In the genomic region with DNA sequence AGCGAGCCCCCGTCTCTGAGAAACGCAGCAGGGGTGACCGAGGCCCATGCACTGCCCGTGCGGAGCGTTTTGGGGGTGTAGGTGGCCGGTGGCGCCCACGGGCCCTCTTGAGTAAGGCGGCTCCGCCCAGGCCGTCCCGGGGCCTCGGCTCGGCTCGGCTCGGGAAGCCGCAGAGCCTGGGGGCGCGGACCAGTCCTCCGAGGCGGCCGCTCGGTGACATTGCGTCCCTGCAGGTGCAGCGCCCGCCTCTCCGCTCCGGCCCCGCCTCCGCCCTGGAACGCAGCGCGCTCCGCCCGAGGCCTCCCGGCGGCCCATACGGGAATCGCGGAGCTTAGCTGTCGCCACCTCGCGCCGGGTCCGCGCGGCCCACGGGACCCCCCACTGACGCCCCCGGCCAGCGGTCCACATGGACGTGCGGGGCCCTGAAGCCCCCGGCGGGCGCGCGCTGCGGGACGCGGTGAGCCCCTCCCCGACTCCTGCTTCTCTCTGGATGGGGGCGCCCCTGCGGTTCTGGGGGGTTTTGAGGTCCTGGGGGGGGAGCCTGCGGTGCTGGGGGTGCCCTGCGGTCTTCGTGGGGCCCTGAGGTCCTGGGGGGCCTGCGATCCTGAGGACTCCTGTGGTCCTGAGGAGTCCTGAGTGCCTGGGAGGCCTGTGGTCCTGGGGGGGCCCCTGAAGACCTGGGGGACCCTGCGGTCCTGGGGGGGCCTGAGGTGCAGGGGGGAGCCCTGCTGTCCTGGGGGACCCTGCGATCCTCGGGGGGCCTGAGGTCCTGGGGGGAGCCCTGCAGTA, we compare ENCODE assay signal across 1 cellular context.
TF ChIP-seq lines count a peak whose summit lies in the region.

A gene (plus strand): TSS at position 314 of the 789 bp plus-strand sequence. CDS start 93 bp downstream, at position 407.

TF ChIP-seq in HepG2, 621 proteins besides CTCF, POLR2A, EP300 and RAD21 (continued from another document and continues in another):
- TF ChIP-seq ZNF34 (CRISPR knock-in tag; IDR thresholded peaks at IDR 0.05; ENCODE audit: borderline replicate concordance) (peak; percentile 64; the same call in 1 of the 2 replicates), SMAD3 (CRISPR knock-in tag; IDR thresholded peaks at IDR 0.05) (no peak), ZFP82 (CRISPR knock-in tag; IDR thresholded peaks at IDR 0.05; ENCODE audit: borderline replicate concordance) (peak; percentile 63; the same call in 1 of the 2 replicates), IRX3 (CRISPR knock-in tag; IDR thresholded peaks at IDR 0.05; ENCODE audit: borderline replicate concordance, low read depth) (no peak), ZNF326 (CRISPR knock-in tag; IDR thresholded peaks at IDR 0.05; ENCODE audit: borderline replicate concordance) (no peak), ZNF644 (CRISPR knock-in tag; IDR thresholded peaks at IDR 0.05; ENCODE audit: low read depth) (no peak), CHD2 (IDR thresholded peaks at IDR 0.05; ENCODE audit: low read depth, low read length) (peak; percentile 43; the same call in 1 of the 2 replicates), NFE2 (CRISPR knock-in tag; IDR thresholded peaks at IDR 0.05) (no peak), WIZ (CRISPR knock-in tag; IDR thresholded peaks at IDR 0.05) (no peak), POGZ (CRISPR knock-in tag; IDR thresholded peaks at IDR 0.05) (no peak; the same call in 1 of the 2 replicates), MAFF (IDR thresholded peaks at IDR 0.05; ENCODE audit: low read depth, low read length) (no peak), REXO4 (CRISPR knock-in tag; IDR thresholded peaks at IDR 0.05; ENCODE audit: borderline replicate concordance) (no peak), FOXA3 (CRISPR knock-in tag; IDR thresholded peaks at IDR 0.05) (peak; percentile 25; the same call in 1 of the 2 replicates), ZBTB7A (CRISPR knock-in tag; IDR thresholded peaks at IDR 0.05) (peak; percentile 89), ZNF331 (CRISPR knock-in tag; IDR thresholded peaks at IDR 0.05) (peak; percentile 77), GATA4 (IDR thresholded peaks at IDR 0.05; ENCODE audit: borderline replicate concordance, low read depth) (no peak), ARNT (IDR thresholded peaks at IDR 0.05) (no peak), KLF12 (CRISPR knock-in tag; IDR thresholded peaks at IDR 0.05; ENCODE audit: borderline replicate concordance) (peak; percentile 18; the same call in 1 of the 2 replicates), ZSCAN25 (CRISPR knock-in tag; IDR thresholded peaks at IDR 0.05) (no peak; the same call in none of the 2 replicates), ZNF709 (CRISPR knock-in tag; IDR thresholded peaks at IDR 0.05) (0 out of 2 replicates have a peak, but pooled peaks have one; percentile 61), ZNF430 (CRISPR knock-in tag; IDR thresholded peaks at IDR 0.05) (no peak), ATRX (CRISPR knock-in tag; IDR thresholded peaks at IDR 0.05; ENCODE audit: borderline replicate concordance) (no peak), KMT2A (CRISPR knock-in tag; IDR thresholded peaks at IDR 0.05) (peak; percentile 72; the same call in 1 of the 2 replicates), GLI4 (CRISPR knock-in tag; IDR thresholded peaks at IDR 0.05; ENCODE audit: borderline replicate concordance) (no peak; the same call in 1 of the 2 replicates), TCF7L2 (IDR thresholded peaks at IDR 0.05; ENCODE audit: low read depth, low read length) (no peak), KDM2A (CRISPR knock-in tag; IDR thresholded peaks at IDR 0.05; ENCODE audit: borderline replicate concordance, low read depth) (peak; percentile 47; the same call in 1 of the 2 replicates), ZNF484 (CRISPR knock-in tag; IDR thresholded peaks at IDR 0.05; ENCODE audit: borderline replicate concordance, low read depth) (no peak), NCOR1 (IDR thresholded peaks at IDR 0.05; ENCODE audit: borderline replicate concordance, low read length) (no peak), ZNF235 (CRISPR knock-in tag; IDR thresholded peaks at IDR 0.05; ENCODE audit: borderline replicate concordance) (0 out of 2 replicates have a peak, but pooled peaks have one; percentile 19), ZNF564 (CRISPR knock-in tag; IDR thresholded peaks at IDR 0.05) (no peak; the same call in 1 of the 2 replicates), ZSCAN29 (CRISPR knock-in tag; conservative IDR thresholded peaks at IDR 0.05) (no peak), HOXA5 (CRISPR knock-in tag; IDR thresholded peaks at IDR 0.05) (no peak), ZNF44 (CRISPR knock-in tag; IDR thresholded peaks at IDR 0.05) (no peak), KDM5A (IDR thresholded peaks at IDR 0.05; ENCODE audit: borderline replicate concordance, low read length) (0 out of 2 replicates have a peak, but pooled peaks have one; percentile 12), CEBPG (CRISPR knock-in tag; IDR thresholded peaks at IDR 0.05) (0 out of 2 replicates have a peak, but pooled peaks have one; percentile 34)
- TF ChIP-seq, protein P1, sequence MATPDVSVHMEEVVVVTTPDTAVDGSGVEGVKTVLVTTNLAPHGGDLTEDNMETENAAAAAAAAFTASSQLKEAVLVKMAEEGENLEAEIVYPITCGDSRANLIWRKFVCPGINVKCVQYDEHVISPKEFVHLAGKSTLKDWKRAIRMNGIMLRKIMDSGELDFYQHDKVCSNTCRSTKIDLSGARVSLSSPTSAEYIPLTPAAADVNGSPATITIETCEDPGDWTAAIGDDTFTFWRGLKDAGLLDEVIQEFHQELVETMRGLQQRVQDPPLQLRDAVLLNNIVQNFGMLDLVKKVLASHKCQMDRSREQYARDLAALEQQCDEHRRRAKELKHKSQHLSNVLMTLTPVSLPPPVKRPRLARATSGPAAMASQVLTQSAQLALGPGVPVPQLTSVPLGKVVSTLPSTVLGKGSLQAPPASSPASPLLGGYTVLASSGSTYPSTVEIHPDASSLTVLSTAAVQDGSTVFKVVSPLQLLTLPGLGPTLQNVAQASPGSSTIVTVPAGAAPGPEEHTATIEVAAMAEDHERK (CRISPR knock-in tag; IDR thresholded peaks at IDR 0.05; ENCODE audit: low read depth), result no peak
- TF ChIP-seq, protein P2, sequence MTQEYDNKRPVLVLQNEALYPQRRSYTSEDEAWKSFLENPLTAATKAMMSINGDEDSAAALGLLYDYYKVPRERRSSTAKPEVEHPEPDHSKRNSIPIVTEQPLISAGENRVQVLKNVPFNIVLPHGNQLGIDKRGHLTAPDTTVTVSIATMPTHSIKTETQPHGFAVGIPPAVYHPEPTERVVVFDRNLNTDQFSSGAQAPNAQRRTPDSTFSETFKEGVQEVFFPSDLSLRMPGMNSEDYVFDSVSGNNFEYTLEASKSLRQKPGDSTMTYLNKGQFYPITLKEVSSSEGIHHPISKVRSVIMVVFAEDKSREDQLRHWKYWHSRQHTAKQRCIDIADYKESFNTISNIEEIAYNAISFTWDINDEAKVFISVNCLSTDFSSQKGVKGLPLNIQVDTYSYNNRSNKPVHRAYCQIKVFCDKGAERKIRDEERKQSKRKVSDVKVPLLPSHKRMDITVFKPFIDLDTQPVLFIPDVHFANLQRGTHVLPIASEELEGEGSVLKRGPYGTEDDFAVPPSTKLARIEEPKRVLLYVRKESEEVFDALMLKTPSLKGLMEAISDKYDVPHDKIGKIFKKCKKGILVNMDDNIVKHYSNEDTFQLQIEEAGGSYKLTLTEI (CRISPR knock-in tag; conservative IDR thresholded peaks at IDR 0.05), result no peak
- TF ChIP-seq, protein P3, sequence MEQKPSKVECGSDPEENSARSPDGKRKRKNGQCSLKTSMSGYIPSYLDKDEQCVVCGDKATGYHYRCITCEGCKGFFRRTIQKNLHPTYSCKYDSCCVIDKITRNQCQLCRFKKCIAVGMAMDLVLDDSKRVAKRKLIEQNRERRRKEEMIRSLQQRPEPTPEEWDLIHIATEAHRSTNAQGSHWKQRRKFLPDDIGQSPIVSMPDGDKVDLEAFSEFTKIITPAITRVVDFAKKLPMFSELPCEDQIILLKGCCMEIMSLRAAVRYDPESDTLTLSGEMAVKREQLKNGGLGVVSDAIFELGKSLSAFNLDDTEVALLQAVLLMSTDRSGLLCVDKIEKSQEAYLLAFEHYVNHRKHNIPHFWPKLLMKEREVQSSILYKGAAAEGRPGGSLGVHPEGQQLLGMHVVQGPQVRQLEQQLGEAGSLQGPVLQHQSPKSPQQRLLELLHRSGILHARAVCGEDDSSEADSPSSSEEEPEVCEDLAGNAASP (CRISPR knock-in tag; IDR thresholded peaks at IDR 0.05; ENCODE audit: borderline replicate concordance), result 0 out of 2 replicates have a peak, but pooled peaks have one; percentile 24
- TF ChIP-seq, protein P4, sequence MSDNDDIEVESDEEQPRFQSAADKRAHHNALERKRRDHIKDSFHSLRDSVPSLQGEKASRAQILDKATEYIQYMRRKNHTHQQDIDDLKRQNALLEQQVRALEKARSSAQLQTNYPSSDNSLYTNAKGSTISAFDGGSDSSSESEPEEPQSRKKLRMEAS (IDR thresholded peaks at IDR 0.05), result peak; percentile 58
- TF ChIP-seq, protein P5, sequence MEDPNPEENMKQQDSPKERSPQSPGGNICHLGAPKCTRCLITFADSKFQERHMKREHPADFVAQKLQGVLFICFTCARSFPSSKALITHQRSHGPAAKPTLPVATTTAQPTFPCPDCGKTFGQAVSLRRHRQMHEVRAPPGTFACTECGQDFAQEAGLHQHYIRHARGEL (CRISPR knock-in tag; IDR thresholded peaks at IDR 0.05), result 0 out of 2 replicates have a peak, but pooled peaks have one; percentile 59
- TF ChIP-seq, protein P6, sequence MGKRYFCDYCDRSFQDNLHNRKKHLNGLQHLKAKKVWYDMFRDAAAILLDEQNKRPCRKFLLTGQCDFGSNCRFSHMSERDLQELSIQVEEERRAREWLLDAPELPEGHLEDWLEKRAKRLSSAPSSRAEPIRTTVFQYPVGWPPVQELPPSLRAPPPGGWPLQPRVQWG (CRISPR knock-in tag; IDR thresholded peaks at IDR 0.05; ENCODE audit: borderline replicate concordance, low read depth), result no peak
- TF ChIP-seq, protein P7, sequence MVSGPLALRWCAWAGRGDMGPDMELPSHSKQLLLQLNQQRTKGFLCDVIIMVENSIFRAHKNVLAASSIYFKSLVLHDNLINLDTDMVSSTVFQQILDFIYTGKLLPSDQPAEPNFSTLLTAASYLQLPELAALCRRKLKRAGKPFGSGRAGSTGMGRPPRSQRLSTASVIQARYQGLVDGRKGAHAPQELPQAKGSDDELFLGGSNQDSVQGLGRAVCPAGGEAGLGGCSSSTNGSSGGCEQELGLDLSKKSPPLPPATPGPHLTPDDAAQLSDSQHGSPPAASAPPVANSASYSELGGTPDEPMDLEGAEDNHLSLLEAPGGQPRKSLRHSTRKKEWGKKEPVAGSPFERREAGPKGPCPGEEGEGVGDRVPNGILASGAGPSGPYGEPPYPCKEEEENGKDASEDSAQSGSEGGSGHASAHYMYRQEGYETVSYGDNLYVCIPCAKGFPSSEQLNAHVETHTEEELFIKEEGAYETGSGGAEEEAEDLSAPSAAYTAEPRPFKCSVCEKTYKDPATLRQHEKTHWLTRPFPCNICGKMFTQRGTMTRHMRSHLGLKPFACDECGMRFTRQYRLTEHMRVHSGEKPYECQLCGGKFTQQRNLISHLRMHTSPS (CRISPR knock-in tag; IDR thresholded peaks at IDR 0.05; ENCODE audit: low read depth), result no peak
- TF ChIP-seq, protein P8, sequence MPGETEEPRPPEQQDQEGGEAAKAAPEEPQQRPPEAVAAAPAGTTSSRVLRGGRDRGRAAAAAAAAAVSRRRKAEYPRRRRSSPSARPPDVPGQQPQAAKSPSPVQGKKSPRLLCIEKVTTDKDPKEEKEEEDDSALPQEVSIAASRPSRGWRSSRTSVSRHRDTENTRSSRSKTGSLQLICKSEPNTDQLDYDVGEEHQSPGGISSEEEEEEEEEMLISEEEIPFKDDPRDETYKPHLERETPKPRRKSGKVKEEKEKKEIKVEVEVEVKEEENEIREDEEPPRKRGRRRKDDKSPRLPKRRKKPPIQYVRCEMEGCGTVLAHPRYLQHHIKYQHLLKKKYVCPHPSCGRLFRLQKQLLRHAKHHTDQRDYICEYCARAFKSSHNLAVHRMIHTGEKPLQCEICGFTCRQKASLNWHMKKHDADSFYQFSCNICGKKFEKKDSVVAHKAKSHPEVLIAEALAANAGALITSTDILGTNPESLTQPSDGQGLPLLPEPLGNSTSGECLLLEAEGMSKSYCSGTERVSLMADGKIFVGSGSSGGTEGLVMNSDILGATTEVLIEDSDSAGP (CRISPR knock-in tag; IDR thresholded peaks at IDR 0.05; ENCODE audit: borderline replicate concordance), result peak; percentile 37
- TF ChIP-seq, protein P9, sequence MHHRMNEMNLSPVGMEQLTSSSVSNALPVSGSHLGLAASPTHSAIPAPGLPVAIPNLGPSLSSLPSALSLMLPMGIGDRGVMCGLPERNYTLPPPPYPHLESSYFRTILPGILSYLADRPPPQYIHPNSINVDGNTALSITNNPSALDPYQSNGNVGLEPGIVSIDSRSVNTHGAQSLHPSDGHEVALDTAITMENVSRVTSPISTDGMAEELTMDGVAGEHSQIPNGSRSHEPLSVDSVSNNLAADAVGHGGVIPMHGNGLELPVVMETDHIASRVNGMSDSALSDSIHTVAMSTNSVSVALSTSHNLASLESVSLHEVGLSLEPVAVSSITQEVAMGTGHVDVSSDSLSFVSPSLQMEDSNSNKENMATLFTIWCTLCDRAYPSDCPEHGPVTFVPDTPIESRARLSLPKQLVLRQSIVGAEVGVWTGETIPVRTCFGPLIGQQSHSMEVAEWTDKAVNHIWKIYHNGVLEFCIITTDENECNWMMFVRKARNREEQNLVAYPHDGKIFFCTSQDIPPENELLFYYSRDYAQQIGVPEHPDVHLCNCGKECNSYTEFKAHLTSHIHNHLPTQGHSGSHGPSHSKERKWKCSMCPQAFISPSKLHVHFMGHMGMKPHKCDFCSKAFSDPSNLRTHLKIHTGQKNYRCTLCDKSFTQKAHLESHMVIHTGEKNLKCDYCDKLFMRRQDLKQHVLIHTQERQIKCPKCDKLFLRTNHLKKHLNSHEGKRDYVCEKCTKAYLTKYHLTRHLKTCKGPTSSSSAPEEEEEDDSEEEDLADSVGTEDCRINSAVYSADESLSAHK (CRISPR knock-in tag; IDR thresholded peaks at IDR 0.05; ENCODE audit: borderline replicate concordance), result no peak
- TF ChIP-seq, protein P10, sequence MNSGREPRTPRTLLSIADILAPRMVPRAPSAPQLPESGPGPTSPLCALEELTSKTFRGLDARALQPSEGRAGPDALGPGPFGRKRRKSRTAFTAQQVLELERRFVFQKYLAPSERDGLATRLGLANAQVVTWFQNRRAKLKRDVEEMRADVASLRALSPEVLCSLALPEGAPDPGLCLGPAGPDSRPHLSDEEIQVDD (CRISPR knock-in tag; IDR thresholded peaks at IDR 0.05; ENCODE audit: borderline replicate concordance), result no peak
